Comparison of ENCODE assay signal across 8 cellular contexts in the genomic region with DNA sequence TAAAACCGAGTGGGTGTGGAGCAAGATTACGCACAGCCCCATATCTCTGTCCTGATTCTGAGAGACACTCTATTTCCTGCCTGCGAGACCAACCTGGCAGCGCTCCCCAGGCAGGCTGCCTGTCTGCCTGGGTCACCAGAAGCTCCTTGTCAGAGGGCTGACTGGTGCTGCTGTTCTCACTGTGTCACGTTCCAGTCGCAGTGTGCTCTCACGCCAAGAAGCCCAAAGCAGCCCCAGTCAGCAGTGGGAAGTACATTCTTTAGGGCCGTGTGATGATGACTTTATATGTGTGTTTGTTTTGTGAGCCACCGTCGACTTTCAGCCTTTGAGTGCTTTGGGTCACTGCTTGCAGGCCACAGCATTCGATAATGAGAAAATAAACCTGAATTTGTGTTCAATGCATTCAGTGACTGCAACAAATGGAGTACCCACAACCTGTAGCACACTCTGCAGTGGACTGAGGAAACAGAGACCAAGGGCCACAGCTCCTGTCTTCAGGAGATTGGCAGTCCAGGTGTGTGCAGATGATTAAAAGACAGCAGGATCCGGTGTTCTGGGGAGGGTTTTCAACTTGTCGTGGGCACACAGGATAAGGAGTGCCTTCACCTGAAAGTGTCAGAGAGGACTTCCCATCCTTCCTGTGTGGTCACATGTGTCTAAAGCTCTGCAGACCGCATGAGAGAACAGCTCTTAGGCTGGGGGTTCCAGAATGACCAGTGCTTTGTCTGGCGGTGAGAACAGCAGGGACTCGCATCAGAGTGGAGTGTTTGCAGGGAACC. TPM values are rescaled to one million over a fixed set of nuclear protein-coding genes. Genes with fewer than 3 reads are reported as not detected.
A peak's percentile ranks its signal among the peaks of the same experiment; 100 is the strongest.
DNase-seq lines count a peak whose midpoint lies in the region; ATAC-seq, FAIRE-seq and TF ChIP-seq lines count a peak whose summit lies in the region.

No MANE protein-coding gene starts in this region.

- H3K27me3 ChIP-seq in Panc1 (ENCODE audit: control insufficient read depth, insufficient read depth, low read length) = no peaks in the 10 kb centered on the region
- peaks cover 31% of the 10 kb centered on the region for H3K27me3 ChIP-seq in osteoblast (ENCODE audit: insufficient read depth, low read length)
- peaks cover 0 to 63% (median 35%) of the 10 kb centered on the region in 45 donors for H3K27me3 ChIP-seq in dorsolateral prefrontal cortex

- POLR2A ChIA-PET in Panc1 (lab: Charles Lee) = interaction anchor here (0.5 kb wide), 2 partner anchors 10 kb away, joined by 6 to 10 read pairs; no protein-coding TSS in a partner anchor

- H3K4me3 ChIP-seq in Panc1 (ENCODE audit: low read depth in 2 of 2, low read length in 2 of 2) = peak overlapping the region; percentile 5 to 21; a peak in 3 of 4 replicates
- no peak overlapping the region for H3K4me3 ChIP-seq in osteoblast (ENCODE audit: insufficient read depth, low read length)
- H3K4me3 ChIP-seq in dorsolateral prefrontal cortex = no peak overlapping the region

- CTCF ChIA-PET in Panc1 (lab: Charles Lee) = no interaction called here

- BruUV-seq in Panc1 (replicated peaks; lab: Mats Ljungman, UMichigan) = no TSS peak

- no peaks in the 10 kb centered on the region for H3K36me3 ChIP-seq in Panc1 (ENCODE audit: control insufficient read depth, insufficient read depth, low read length)
- no peaks in the 10 kb centered on the region for H3K36me3 ChIP-seq in osteoblast (ENCODE audit: insufficient read depth, low read length)

- ATAC-seq in Panc1 (peak; percentile 61), GM18511 (IDR thresholded peaks at IDR 0.05; ENCODE audit: unreplicated experiment) (no peak)

- peak; percentile 73 for FAIRE-seq in GM18507 (lab: Jason Lieb, UNC)

- peak overlapping the region; percentile 38 for H2AFZ ChIP-seq in osteoblast (ENCODE audit: low read length)

- H3K79me2 ChIP-seq in osteoblast (ENCODE audit: insufficient read depth, low read length) = no peaks in the 10 kb centered on the region

- no peaks in the 10 kb centered on the region for H4K20me1 ChIP-seq in osteoblast (ENCODE audit: insufficient read depth, low read length)

- TF ChIP-seq CTCF in Panc1 (IDR thresholded peaks at IDR 0.05) (no peak), osteoblast (IDR thresholded peaks at IDR 0.05; ENCODE audit: extremely low read depth, low read depth, low read length) (no peak), dorsolateral prefrontal cortex (IDR thresholded peaks at IDR 0.05 in 54 of 56, conservative IDR thresholded peaks at IDR 0.05 in 2 of 56; ENCODE audit: low read depth in 1 of 56, partially characterized antibody in 56 of 56) (no peak)

- intact Hi-C loops in Panc1 (cut with micrococcal nuclease; ENCODE audit: unreplicated experiment) = loop anchor here (10.0 kb wide), 1 partner anchor 195 kb away; the partner anchor contains the start of gene ZCCHC2
- intact Hi-C loops in dorsolateral prefrontal cortex (cut with DNase I) = no loop called here

- peak overlapping the region; percentile 35 for H3K4me2 ChIP-seq in osteoblast (ENCODE audit: insufficient read depth, low read length)

- no peak for DNase-seq in GM18507 (ENCODE audit: extremely low spot score, insufficient read length, low read depth)
- DNase-seq in Panc1 (ENCODE audit: low read depth, low spot score) = peak; percentile 82
- peak; percentile 69 to 95 for DNase-seq in dermis microvascular lymphatic vessel endothelial cell (ENCODE audit: low read depth in 2 of 2)
- DNase-seq in osteoblast (ENCODE audit: insufficient read length, low spot score, missing footprints) = peak; percentile 89
- DNase-seq in cerebellar cortex (ENCODE audit: low spot score) = no peak
- no peak for DNase-seq in dorsolateral prefrontal cortex
- no peak for DNase-seq in middle frontal gyrus (ENCODE audit: extremely low spot score, low spot score)

- H3K9me3 ChIP-seq in Panc1 (ENCODE audit: control insufficient read depth, insufficient read depth, low read depth, low read length) = no peaks in the 10 kb centered on the region
- no peaks in the 10 kb centered on the region for H3K9me3 ChIP-seq in osteoblast (ENCODE audit: low read depth, low read length)

- in situ Hi-C loops in Panc1 (cut with HindIII; ENCODE audit: low pct_unique_long_range_greater_than_20kb, low sequenced_read_pairs) = no loop called here

- H3K27ac ChIP-seq in Panc1 (ENCODE audit: low read length) (peak overlapping the region; percentile 87), osteoblast (ENCODE audit: low read depth, low read length) (peak overlapping the region; percentile 45), dorsolateral prefrontal cortex (no peak overlapping the region)

- H3K4me1 ChIP-seq in Panc1 (ENCODE audit: control insufficient read depth, insufficient read depth, low read length) = peaks cover 70% of the 10 kb centered on the region
- H3K4me1 ChIP-seq in osteoblast (ENCODE audit: insufficient read depth, low read length) = peaks cover 47% of the 10 kb centered on the region

RNA-seq across cellular contexts. Expression of gene TNFRSF11A, which starts 4.8 kb away (rescaled TPM):
- total RNA-seq in Panc1 (2021; ENCODE audit: unreplicated experiment) (14.1 TPM), dermis microvascular lymphatic vessel endothelial cell (23.1 and 42.5 TPM in 2 replicates), osteoblast (under 0.01 TPM in 2 replicates), dorsolateral prefrontal cortex (10 to 100 TPM in 6 of 120 experiments, 1 to 10 TPM in 113, under 1 TPM in 1; 0.77 to 12.0 (median 5.9) TPM)
- polyA plus RNA-seq in Panc1 (2012; ENCODE audit: insufficient read length) = 10.3 TPM

Comparison
In these comparisons a context has a peak if more than half of its experiments do, and no peak if none do; other contexts are left out.
1. DNase-seq: peak in Panc1 (single experiment), dermis microvascular lymphatic vessel endothelial cell (2 of 2) and osteoblast (single experiment); none in GM18507 (single experiment), cerebellar cortex (single experiment), dorsolateral prefrontal cortex (0 of 10) and middle frontal gyrus (single experiment).
2. H3K27ac ChIP-seq: peak in Panc1 (single experiment) and osteoblast (single experiment); none in dorsolateral prefrontal cortex (0 of 59).
3. H3K4me3 ChIP-seq: peak in Panc1 (2 of 2); none in osteoblast (single experiment) and dorsolateral prefrontal cortex (0 of 59).